In the genomic region with DNA sequence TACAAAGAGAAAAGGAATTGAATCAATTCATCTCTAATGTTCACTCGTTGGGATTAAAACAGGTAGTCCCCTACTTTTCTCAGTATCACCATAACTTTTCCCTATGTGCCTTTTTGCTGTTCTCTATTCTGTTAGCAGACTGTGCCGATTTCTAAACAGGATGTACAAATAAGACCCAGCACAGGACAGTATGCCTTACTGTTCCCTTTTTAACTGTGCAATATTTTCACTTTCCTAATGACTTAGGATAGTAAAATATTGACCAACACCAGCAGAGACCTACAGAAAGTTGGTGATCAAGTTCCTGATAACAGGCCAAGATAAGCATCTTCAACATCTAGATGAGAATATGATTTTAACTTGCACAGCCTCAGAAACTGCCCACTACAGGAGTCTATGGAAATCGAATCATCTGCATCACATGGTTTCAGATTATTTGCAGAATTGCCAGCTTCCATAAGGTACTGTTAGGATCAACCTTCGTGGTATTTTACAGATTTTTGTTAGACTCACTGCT, we compare ENCODE assay signal across 12 cellular contexts. TPM values are rescaled to one million over a fixed set of nuclear protein-coding genes. Genes with fewer than 3 reads are reported as not detected.
DNase-seq lines count a peak whose midpoint lies in the region; ATAC-seq and TF ChIP-seq lines count a peak whose summit lies in the region.
"Had no signal": no experiment of that assay in that cellular context is flagged by ENCODE, and none has a peak within 500 bp of the region (broad histone marks: within the 10 kb centered on the region; RNA-seq: fewer than 3 reads in every experiment).

No MANE protein-coding gene starts in this region.

- TF ChIP-seq CTCF in lung (IDR thresholded peaks at IDR 0.05; ENCODE audit: control extremely low read depth, extremely low read depth), result no peak
- no peak for TF ChIP-seq CTCF in tibial nerve (IDR thresholded peaks at IDR 0.05)

- H3K9me3 Mint-ChIP-seq in stimulated activated naive B cell treated with anti-CD40 and anti-IgM and Interleukin-4, amounts not matched to agents 10 μg/mL and 1 μg/mL and 100 μg/mL, for 72 hours, result peaks cover 0 to 4% of the 10 kb centered on the region in 2 donors

- WGBS in lung, 2 donors, result 61 to 66% methylated on average over 4 of the region's 4 CpGs
- WGBS in tibial nerve, 2 donors, result 70 to 78% methylated on average over 4 of the region's 4 CpGs

- H3K9me3 ChIP-seq in lung (ENCODE audit: control insufficient read depth in 2 of 2, insufficient read depth in 1 of 2, low read length in 1 of 2) (peaks cover 0 to 2% of the 10 kb centered on the region in 2 donors), tibial nerve (no peaks in the 10 kb centered on the region)

- DNase-seq in lung (ENCODE audit: low spot score), result no peak
- no peak for DNase-seq in activated CD4-positive, alpha-beta T cell treated with anti-CD3 and anti-CD28 coated beads, Interleukin-2, amount 50 U/mL, for 4 hours
- no peak for DNase-seq in inferior parietal cortex (ENCODE audit: extremely low spot score)
- no peak for DNase-seq in stimulated activated naive B cell treated with anti-CD40 and anti-IgM and Interleukin-4, amounts not matched to agents 10 μg/mL and 1 μg/mL and 100 μg/mL, for 72 hours
- no peak for DNase-seq in tibial nerve (ENCODE audit: low spot score in 2 of 2)
- DNase-seq: activated T-cell treated with anti-CD3 and anti-CD28 coated beads, Interleukin-2, amount 50 U/mL, for 4 hours; hypothalamus; T-cell had no signal

- ATAC-seq in GM18909 (IDR thresholded peaks at IDR 0.05; ENCODE audit: poor library complexity, unreplicated experiment) (peak; percentile 89), GM21723 (IDR thresholded peaks at IDR 0.05; ENCODE audit: unreplicated experiment) (peak; percentile 77), HG03175 (IDR thresholded peaks at IDR 0.05; ENCODE audit: unreplicated experiment) (peak; percentile 72), lung (ENCODE audit: insufficient read depth, low FRiP score) (peak; percentile 34)
- ATAC-seq in stimulated activated naive B cell treated with anti-CD40 and anti-IgM and Interleukin-4, amounts not matched to agents 10 μg/mL and 1 μg/mL and 100 μg/mL, for 72 hours (replicated peaks), result no peak
- ATAC-seq: activated T-cell treated with anti-CD3 and anti-CD28 coated beads, Interleukin-2, amount 50 U/mL, for 4 hours; T-cell had no signal

- no peak overlapping the region for H3K27ac ChIP-seq in lung (ENCODE audit: low read depth in 1 of 2, low read length in 1 of 2)
- H3K27ac ChIP-seq in tibial nerve, result no peak overlapping the region
- H3K27ac ChIP-seq: coronary artery had no signal

- no peak overlapping the region for H3K4me3 Mint-ChIP-seq in stimulated activated naive B cell treated with anti-CD40 and anti-IgM and Interleukin-4, amounts not matched to agents 10 μg/mL and 1 μg/mL and 100 μg/mL, for 72 hours
- H3K4me3 Mint-ChIP-seq: activated T-cell treated with anti-CD3 and anti-CD28 coated beads, Interleukin-2, amount 50 U/mL, for 4 hours; T-cell had no signal

- TF ChIP-seq POLR2A in tibial nerve (IDR thresholded peaks at IDR 0.05), result no peak

- no peak overlapping the region for H3K4me3 ChIP-seq in lung
- no peak overlapping the region for H3K4me3 ChIP-seq in tibial nerve
- H3K4me3 ChIP-seq: coronary artery had no signal

- peaks cover 23 to 26% of the 10 kb centered on the region in 2 donors for H3K36me3 ChIP-seq in lung (ENCODE audit: control insufficient read depth in 2 of 2, insufficient read depth in 2 of 2, low read length in 2 of 2)
- H3K36me3 ChIP-seq in tibial nerve, result peaks cover 0 to 97% (median 13%) of the 10 kb centered on the region in 3 donors

- no peak for TF ChIP-seq EP300 in tibial nerve (IDR thresholded peaks at IDR 0.05)

- no peaks in the 10 kb centered on the region for H3K27me3 Mint-ChIP-seq in stimulated activated naive B cell treated with anti-CD40 and anti-IgM and Interleukin-4, amounts not matched to agents 10 μg/mL and 1 μg/mL and 100 μg/mL, for 72 hours
- H3K27me3 Mint-ChIP-seq: T-cell had no signal

- peaks cover 0 to 3% of the 10 kb centered on the region in 2 donors for H3K4me1 Mint-ChIP-seq in stimulated activated naive B cell treated with anti-CD40 and anti-IgM and Interleukin-4, amounts not matched to agents 10 μg/mL and 1 μg/mL and 100 μg/mL, for 72 hours
- H3K4me1 Mint-ChIP-seq: T-cell had no signal

- H3K27ac Mint-ChIP-seq in stimulated activated naive B cell treated with anti-CD40 and anti-IgM and Interleukin-4, amounts not matched to agents 10 μg/mL and 1 μg/mL and 100 μg/mL, for 72 hours, result no peak overlapping the region

- H3K36me3 Mint-ChIP-seq in stimulated activated naive B cell treated with anti-CD40 and anti-IgM and Interleukin-4, amounts not matched to agents 10 μg/mL and 1 μg/mL and 100 μg/mL, for 72 hours, result peaks cover 49 to 77% of the 10 kb centered on the region in 2 donors

- H3K27me3 ChIP-seq in lung (ENCODE audit: control insufficient read depth, insufficient read depth), result no peaks in the 10 kb centered on the region
- H3K27me3 ChIP-seq in tibial nerve, result no peaks in the 10 kb centered on the region

- H3K4me1 ChIP-seq in lung (ENCODE audit: control insufficient read depth in 2 of 2, insufficient read depth in 2 of 2, low read length in 2 of 2) (no peaks in the 10 kb centered on the region), tibial nerve (no peaks in the 10 kb centered on the region)

RNA-seq across cellular contexts. Expression of gene ADSS2, which starts 42.0 kb away (rescaled TPM):
- total RNA-seq in lung (10 to 100 TPM; 42.4 to 46.7 TPM), tibial nerve (10 to 100 TPM; 23.4 to 46.1 (median 32.5) TPM)
- polyA plus RNA-seq in lung, result 10 to 100 TPM; 18.4 to 31.7 TPM

RNA-seq across cellular contexts. Expression of gene CATSPERE, which starts 51.4 kb away (rescaled TPM):
- total RNA-seq in lung (1 to 10 TPM; 2.0 to 2.7 TPM), tibial nerve (1 to 10 TPM in 3 of 4 donors, under 1 TPM in 1; 0.98 to 3.1 (median 1.3) TPM)
- under 1 TPM; 0.30 to 0.87 TPM for polyA plus RNA-seq in lung
- total RNA-seq: activated T-cell treated with anti-CD3 and anti-CD28 coated beads, Interleukin-2, amount 50 U/mL, for 4 hours had no signal

Comparison
In these comparisons a context has a peak if more than half of its experiments do, and no peak if none do; other contexts are left out.
1. ATAC-seq: peak in GM18909 (single experiment), GM21723 (single experiment), HG03175 (single experiment) and lung (single experiment); none in stimulated activated naive B cell treated with anti-CD40 and anti-IgM and Interleukin-4, amounts not matched to agents 10 μg/mL and 1 μg/mL and 100 μg/mL, for 72 hours (0 of 2).